Comparison of ENCODE assay signal across 16 cellular contexts in genomic region chr17:80637286-80637703, GRCh38.
DNase-seq lines count a peak whose midpoint lies in the region; ATAC-seq and TF ChIP-seq lines count a peak whose summit lies in the region.
"Had no signal": no experiment of that assay in that cellular context is flagged by ENCODE, and none has a peak within 500 bp of the region (broad histone marks: within the 10 kb centered on the region; RNA-seq: fewer than 3 reads in every experiment).

No MANE protein-coding gene starts in this region.

- DNase-seq in NCI-H1417 (lab: John Stamatoyannopoulos, UW) (peak; percentile 59 to 83 (median 68)), NCI-H1417 treated with DMSO at 0.1 percent for 48 hours (lab: John Stamatoyannopoulos, UW) (no peak), NCI-H187 (lab: John Stamatoyannopoulos, UW) (peak; percentile 62 to 67), WTC11 (ENCODE audit: low spot score) (no peak), lower lobe of right lung (no peak)
- no peak for DNase-seq in stimulated activated naive B cell treated with anti-CD40 and anti-IgM and Interleukin-4, amounts not matched to agents 10 μg/mL and 1 μg/mL and 100 μg/mL, for 72 hours
- DNase-seq: 8988T, dermis blood vessel endothelial cell, left cardiac atrium, NCI-H1105 treated with DMSO at 0.1 percent for 48 hours, NCI-H82 had no signal

- H3K27me3 Mint-ChIP-seq in WTC11 (ENCODE audit: low read depth): no peaks in the 10 kb centered on the region
- no peaks in the 10 kb centered on the region for H3K27me3 Mint-ChIP-seq in stimulated activated naive B cell treated with anti-CD40 and anti-IgM and Interleukin-4, amounts not matched to agents 10 μg/mL and 1 μg/mL and 100 μg/mL, for 72 hours

- no peaks in the 10 kb centered on the region for H3K9me3 ChIP-seq in lower lobe of right lung
- H3K9me3 ChIP-seq: suprapubic skin had no signal

- H3K27me3 ChIP-seq in lower lobe of right lung (ENCODE audit: low read depth): no peaks in the 10 kb centered on the region
- H3K27me3 ChIP-seq: suprapubic skin had no signal

- H3K36me3 ChIP-seq in lower lobe of right lung: no peaks in the 10 kb centered on the region
- H3K36me3 ChIP-seq: suprapubic skin had no signal

- no peaks in the 10 kb centered on the region for H3K4me1 ChIP-seq in lower lobe of right lung
- H3K4me1 ChIP-seq: suprapubic skin had no signal

- H3K4me3 ChIP-seq in lower lobe of right lung: no peak overlapping the region
- H3K4me3 ChIP-seq: K562, suprapubic skin had no signal

- H3K27ac Mint-ChIP-seq in WTC11: peak overlapping the region; percentile 47
- no peak overlapping the region for H3K27ac Mint-ChIP-seq in stimulated activated naive B cell treated with anti-CD40 and anti-IgM and Interleukin-4, amounts not matched to agents 10 μg/mL and 1 μg/mL and 100 μg/mL, for 72 hours

- no peak for ATAC-seq in WTC11
- ATAC-seq in lower lobe of right lung: peak; percentile 24 to 52
- no peak for ATAC-seq in stimulated activated naive B cell treated with anti-CD40 and anti-IgM and Interleukin-4, amounts not matched to agents 10 μg/mL and 1 μg/mL and 100 μg/mL, for 72 hours (replicated peaks)
- ATAC-seq in GM19397 (IDR thresholded peaks at IDR 0.05; ENCODE audit: unreplicated experiment): no peak
- ATAC-seq in HG02973 (IDR thresholded peaks at IDR 0.05; ENCODE audit: unreplicated experiment): no peak
- ATAC-seq: K562, left cardiac atrium had no signal

- TF ChIP-seq CTCF in WTC11 (IDR thresholded peaks at IDR 0.05): no peak
- no peak for TF ChIP-seq CTCF in lower lobe of right lung (IDR thresholded peaks at IDR 0.05)

- H3K9me3 Mint-ChIP-seq in WTC11: no peaks in the 10 kb centered on the region
- no peaks in the 10 kb centered on the region for H3K9me3 Mint-ChIP-seq in stimulated activated naive B cell treated with anti-CD40 and anti-IgM and Interleukin-4, amounts not matched to agents 10 μg/mL and 1 μg/mL and 100 μg/mL, for 72 hours

- H3K27ac ChIP-seq in lower lobe of right lung: no peak overlapping the region
- H3K27ac ChIP-seq: suprapubic skin had no signal

- H3K36me3 Mint-ChIP-seq in WTC11: no peaks in the 10 kb centered on the region
- H3K36me3 Mint-ChIP-seq in stimulated activated naive B cell treated with anti-CD40 and anti-IgM and Interleukin-4, amounts not matched to agents 10 μg/mL and 1 μg/mL and 100 μg/mL, for 72 hours: peaks cover 22 to 40% of the 10 kb centered on the region in 2 donors

- no peak overlapping the region for H3K4me3 Mint-ChIP-seq in WTC11
- H3K4me3 Mint-ChIP-seq in stimulated activated naive B cell treated with anti-CD40 and anti-IgM and Interleukin-4, amounts not matched to agents 10 μg/mL and 1 μg/mL and 100 μg/mL, for 72 hours: no peak overlapping the region
- H3K4me3 Mint-ChIP-seq: CD14-positive monocyte had no signal

- CTCF ChIA-PET in WTC11 (lab: Charles Lee): interaction anchor here (0.8 to 4.9 kb wide), 2 partner anchors 13 to 210 kb away, joined by 4 to 34 read pairs; no protein-coding TSS in a partner anchor

- POLR2A ChIA-PET in WTC11 (lab: Charles Lee): no interaction called here

- intact Hi-C loops in lower lobe of right lung (cut with DNase I): no loop called here

- H3K4me1 Mint-ChIP-seq in WTC11: peaks cover 15% of the 10 kb centered on the region
- peaks cover 31 to 36% of the 10 kb centered on the region in 2 donors for H3K4me1 Mint-ChIP-seq in stimulated activated naive B cell treated with anti-CD40 and anti-IgM and Interleukin-4, amounts not matched to agents 10 μg/mL and 1 μg/mL and 100 μg/mL, for 72 hours
- H3K4me1 Mint-ChIP-seq: CD14-positive monocyte had no signal

TF ChIP-seq in WTC11, 78 proteins besides CTCF, POLR2A, EP300 and RAD21:
- TF ChIP-seq CREM (CRISPR knock-in tag; IDR thresholded peaks at IDR 0.05) (no peak), MXD4 (CRISPR knock-in tag; IDR thresholded peaks at IDR 0.05; ENCODE audit: borderline replicate concordance) (no peak), ZNF232 (CRISPR knock-in tag; IDR thresholded peaks at IDR 0.05) (no peak), ZNF671 (CRISPR knock-in tag; IDR thresholded peaks at IDR 0.05) (no peak), SP1 (CRISPR knock-in tag; conservative IDR thresholded peaks at IDR 0.05) (no peak), E2F1 (CRISPR knock-in tag; IDR thresholded peaks at IDR 0.05) (no peak), ZNF396 (CRISPR knock-in tag; IDR thresholded peaks at IDR 0.05; ENCODE audit: borderline replicate concordance) (no peak)

Comparison
In these comparisons a context has a peak if more than half of its experiments do, and no peak if none do; other contexts are left out.
1. DNase-seq: peak in NCI-H1417 (3 of 3) and NCI-H187 (2 of 2); none in NCI-H1417 treated with DMSO at 0.1 percent for 48 hours (single experiment), WTC11 (single experiment), lower lobe of right lung (single experiment) and stimulated activated naive B cell treated with anti-CD40 and anti-IgM and Interleukin-4, amounts not matched to agents 10 μg/mL and 1 μg/mL and 100 μg/mL, for 72 hours (single experiment).
2. ATAC-seq: peak in lower lobe of right lung (2 of 2); none in WTC11 (single experiment), stimulated activated naive B cell treated with anti-CD40 and anti-IgM and Interleukin-4, amounts not matched to agents 10 μg/mL and 1 μg/mL and 100 μg/mL, for 72 hours (0 of 2), GM19397 (single experiment) and HG02973 (single experiment).